Comparison of ENCODE assay signal across 7 cellular contexts in the genomic region with DNA sequence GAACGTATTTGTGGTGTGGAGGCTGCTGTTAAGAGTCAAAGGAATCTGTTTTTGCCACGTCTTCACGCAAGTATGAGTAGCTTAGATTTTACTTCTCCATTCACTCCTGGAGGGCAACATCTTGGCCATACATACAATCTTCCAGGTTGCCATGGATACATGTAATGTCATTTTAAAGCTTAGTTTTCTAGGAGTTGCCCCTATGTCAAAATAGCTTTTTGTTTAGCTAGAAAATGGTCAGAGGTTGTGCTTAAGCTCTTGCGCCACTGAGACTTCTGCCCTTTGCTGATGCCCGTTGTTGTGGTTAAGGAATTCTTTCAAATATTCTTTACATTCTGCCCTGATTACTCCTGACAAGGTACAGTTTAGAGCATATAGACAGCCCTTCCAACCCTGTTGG.
"Had no signal": no experiment of that assay in that cellular context is flagged by ENCODE, and none has a peak within 500 bp of the region (broad histone marks: within the 10 kb centered on the region; RNA-seq: fewer than 3 reads in every experiment).

No MANE protein-coding gene starts in this region.

- H3K4me3 ChIP-seq: GM12878 had no signal

- DNase-seq: GDM1, GF-D8 had no signal

- FAIRE-seq: GM12878, GM12891, GM12892, GM18507, GM19239 had no signal

- ATAC-seq: GM12878 had no signal
